15 cellular contexts compared by ENCODE assay signal in the genomic region with DNA sequence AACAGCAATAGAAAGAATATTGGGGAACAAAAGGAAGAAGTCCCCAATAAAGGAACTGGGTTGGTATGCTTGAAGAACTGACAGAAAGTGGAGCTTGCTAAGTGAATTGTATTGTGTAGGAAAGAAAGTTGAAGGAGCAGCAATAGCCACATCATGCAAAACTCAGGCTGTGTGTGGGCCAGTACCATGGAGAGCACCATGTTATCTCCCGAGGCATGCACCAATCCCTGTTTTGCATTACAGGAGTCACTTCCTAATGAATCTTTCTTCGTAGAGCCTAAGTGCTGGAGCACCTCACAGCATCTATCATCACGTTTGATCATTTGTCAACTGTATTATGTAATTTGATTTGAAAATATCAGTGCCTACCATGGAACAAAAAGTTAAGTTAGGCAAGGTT.
DNase-seq lines count a peak whose midpoint lies in the region; ATAC-seq and TF ChIP-seq lines count a peak whose summit lies in the region.
"Had no signal": no experiment of that assay in that cellular context is flagged by ENCODE, and none has a peak within 500 bp of the region (broad histone marks: within the 10 kb centered on the region; RNA-seq: fewer than 3 reads in every experiment).

No MANE protein-coding gene starts in this region.

- intact Hi-C loops in mammary epithelial cell (cut with micrococcal nuclease): no loop called here

- H3K4me1 ChIP-seq in mammary epithelial cell (ENCODE audit: insufficient read depth, low read length): peaks cover 9% of the 10 kb centered on the region

- in situ Hi-C loops in Caki2 (cut with HindIII; ENCODE audit: low pct_unique_long_range_greater_than_20kb, low sequenced_read_pairs): no loop called here
- in situ Hi-C loops in mammary epithelial cell (cut with MboI; ENCODE audit: low sequenced_read_pairs in 2 of 2): no loop called here

- no peak for TF ChIP-seq CTCF in mammary epithelial cell (conservative IDR thresholded peaks at IDR 0.05 in 1 of 2, IDR thresholded peaks at IDR 0.05 in 1 of 2; ENCODE audit: extremely low read depth in 1 of 2, insufficient read depth in 1 of 2, low read depth in 1 of 2, low read length in 2 of 2)

- no peak for ATAC-seq in HG03520 (IDR thresholded peaks at IDR 0.05; ENCODE audit: unreplicated experiment)
- ATAC-seq: left cardiac atrium had no signal

- dilution Hi-C loops in mammary epithelial cell (cut with HindIII; ENCODE audit: low sequenced_read_pairs): no loop called here

- CTCF ChIA-PET in mammary epithelial cell (lab: Charles Lee; ENCODE audit: low non-redundant PET): no interaction called here

- WGBS in mammary epithelial cell (ENCODE audit: low coverage, missing lambda C conversion rate): 0% methylated on average over 3 of the region's 3 CpGs

- no peaks in the 10 kb centered on the region for H3K9me3 ChIP-seq in mammary epithelial cell (replicated peaks; ENCODE audit: insufficient read depth, low read length)

- H3K27me3 ChIP-seq in mammary epithelial cell (ENCODE audit: insufficient read depth, low read length): no peaks in the 10 kb centered on the region

- H3K27ac ChIP-seq in mammary epithelial cell (ENCODE audit: insufficient read depth, low read depth, low read length): no peak overlapping the region

- no TSS peak for BruUV-seq in mammary epithelial cell (replicated peaks; lab: Mats Ljungman, UMichigan)

- H3K79me2 ChIP-seq in mammary epithelial cell (ENCODE audit: insufficient read depth, low read length): no peaks in the 10 kb centered on the region

- H3K9ac ChIP-seq in mammary epithelial cell (ENCODE audit: insufficient read depth, low read length): no peak overlapping the region

- no peaks in the 10 kb centered on the region for H4K20me1 ChIP-seq in mammary epithelial cell (ENCODE audit: insufficient read depth, low read length)

- no peak overlapping the region for H2AFZ ChIP-seq in mammary epithelial cell (ENCODE audit: low read depth, low read length)

- H3K4me3 ChIP-seq in mammary epithelial cell (replicated peaks in 1 of 3; ENCODE audit: insufficient read depth in 1 of 3, low read depth in 2 of 3, low read length in 3 of 3): no peak overlapping the region

- H3K4me2 ChIP-seq in mammary epithelial cell (ENCODE audit: insufficient read depth, low read depth, low read length): no peak overlapping the region

- no peaks in the 10 kb centered on the region for H3K36me3 ChIP-seq in mammary epithelial cell (ENCODE audit: insufficient read depth, low read length)

- DNase-seq in Caki2 (ENCODE audit: low read depth): peak; percentile 3
- DNase-seq in M059J (ENCODE audit: low read depth): peak; percentile 8
- peak; percentile 47 for DNase-seq in mammary epithelial cell
- DNase-seq in kidney tubule cell (ENCODE audit: low spot score): peak; percentile 17
- no peak for DNase-seq in LoVo (ENCODE audit: low spot score)
- no peak for DNase-seq in putamen (ENCODE audit: low spot score)
- DNase-seq in DMS79 treated with DMSO at 0.1 percent for 48 hours (lab: John Stamatoyannopoulos, UW): no peak
- DNase-seq: activated B cell treated with CpG ODN at 0.5 μM for 24 hours; activated T-cell treated with anti-CD3 and anti-CD28 coated beads, Interleukin-2, amount 50 U/mL, for 24 hours; left cardiac atrium; NCI-H1092 treated with DMSO at 0.1 percent for 48 hours; NCI-H510A; Right ventricle myocardium superior; stimulated activated CD8-positive, alpha-beta memory T cell treated with anti-CD3 and anti-CD28 coated beads, Interleukin-4, amount 100 ng/mL, for 48 hours had no signal

Comparison
In these comparisons a context has a peak if more than half of its experiments do, and no peak if none do; other contexts are left out.
1. DNase-seq: peak in Caki2 (single experiment), M059J (single experiment), mammary epithelial cell (single experiment) and kidney tubule cell (single experiment); none in LoVo (single experiment), putamen (single experiment) and DMS79 treated with DMSO at 0.1 percent for 48 hours (single experiment).